Comparison of ENCODE assay signal across 9 cellular contexts in the genomic region with DNA sequence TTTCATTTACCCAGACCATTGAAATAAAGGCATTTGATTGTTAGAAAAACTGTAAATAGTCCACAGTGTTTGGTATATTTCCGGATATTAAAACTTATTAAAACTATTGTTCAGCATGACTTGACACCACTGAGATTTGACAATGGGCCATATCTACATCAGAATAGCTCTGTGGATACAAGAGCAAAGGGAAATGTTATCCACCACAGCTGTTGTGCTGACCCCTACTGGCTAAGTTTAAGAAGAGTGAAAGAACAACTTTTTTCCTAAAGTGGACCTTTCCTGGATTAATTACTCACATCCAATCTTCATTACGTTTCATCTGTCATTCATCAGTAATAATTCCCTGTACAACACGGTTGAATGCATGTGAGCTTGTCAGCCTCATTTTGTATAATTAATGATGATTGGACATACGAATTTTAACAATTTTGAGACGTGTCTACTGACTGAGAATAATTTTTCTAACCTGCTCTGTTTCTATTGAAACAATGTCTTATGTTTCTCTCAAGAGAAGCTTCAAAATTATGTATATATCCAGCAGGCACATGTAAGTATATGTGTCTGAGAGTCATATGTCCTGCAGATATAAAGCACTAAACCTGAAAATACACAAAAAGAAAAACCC.
DNase-seq lines count a peak whose midpoint lies in the region; ATAC-seq and TF ChIP-seq lines count a peak whose summit lies in the region.
"Had no signal": no experiment of that assay in that cellular context is flagged by ENCODE, and none has a peak within 500 bp of the region (broad histone marks: within the 10 kb centered on the region; RNA-seq: fewer than 3 reads in every experiment).

No MANE protein-coding gene starts in this region.

- H3K27me3 ChIP-seq in Loucy (ENCODE audit: insufficient read depth, low read length, poor library complexity, severe bottlenecking) = no peaks in the 10 kb centered on the region
- H3K27me3 ChIP-seq in tibial nerve = no peaks in the 10 kb centered on the region

- no peaks in the 10 kb centered on the region for H3K9me3 Mint-ChIP-seq in activated CD4-positive, alpha-beta T cell treated with anti-CD3 and anti-CD28 coated beads, Interleukin-2, amount 10 ng/mL, durations not matched to agents 7 days and 5 days
- H3K9me3 Mint-ChIP-seq: IgD-negative memory B cell had no signal

- POLR2A ChIA-PET in activated CD4-positive, alpha-beta T cell treated with anti-CD3 and anti-CD28 coated beads, Interleukin-2, amount 10 ng/mL, durations not matched to agents 7 days and 5 days (lab: Charles Lee) = no interaction called here

- TF ChIP-seq CTCF in GM10266 (IDR thresholded peaks at IDR 0.05; ENCODE audit: control insufficient read depth, insufficient read depth, low read depth, missing control alignments) (peak; percentile 36), Loucy (conservative IDR thresholded peaks at IDR 0.05; ENCODE audit: low read length) (peak; percentile 59), mucosa of descending colon (IDR thresholded peaks at IDR 0.05) (no peak), tibial nerve (IDR thresholded peaks at IDR 0.05) (peak in 1 of 5 experiments; percentile 12)

- H3K9me2 ChIP-seq in Loucy (replicated peaks; ENCODE audit: low read depth, low read length) = no peaks in the 10 kb centered on the region

- no peaks in the 10 kb centered on the region for H3F3A ChIP-seq in Loucy (ENCODE audit: low read depth)

- no peaks in the 10 kb centered on the region for H3K36me3 ChIP-seq in Loucy (ENCODE audit: insufficient read depth, low read length)
- no peaks in the 10 kb centered on the region for H3K36me3 ChIP-seq in mucosa of descending colon (ENCODE audit: low read depth)
- H3K36me3 ChIP-seq in tibial nerve = no peaks in the 10 kb centered on the region

- H3K27ac Mint-ChIP-seq in activated CD4-positive, alpha-beta T cell treated with anti-CD3 and anti-CD28 coated beads, Interleukin-2, amount 10 ng/mL, durations not matched to agents 7 days and 5 days = no peak overlapping the region
- H3K27ac Mint-ChIP-seq: IgD-negative memory B cell had no signal

- no peak for TF ChIP-seq EP300 in tibial nerve (IDR thresholded peaks at IDR 0.05)

- no peak overlapping the region for H2AFZ ChIP-seq in Loucy (ENCODE audit: low read length)

- H4K20me1 ChIP-seq in Loucy (ENCODE audit: insufficient read depth, low read length, poor library complexity, severe bottlenecking) = no peaks in the 10 kb centered on the region

- H3K4me3 ChIP-seq in Loucy (ENCODE audit: low read length, poor library complexity, severe bottlenecking) = no peak overlapping the region
- H3K4me3 ChIP-seq in mucosa of descending colon = no peak overlapping the region
- no peak overlapping the region for H3K4me3 ChIP-seq in tibial nerve

- H3K9ac ChIP-seq in Loucy (ENCODE audit: low read depth, low read length, poor library complexity, severe bottlenecking) = no peak overlapping the region

- H3K4me3 Mint-ChIP-seq in activated CD4-positive, alpha-beta T cell treated with anti-CD3 and anti-CD28 coated beads, Interleukin-2, amount 10 ng/mL, durations not matched to agents 7 days and 5 days = no peak overlapping the region
- H3K4me3 Mint-ChIP-seq: IgD-negative memory B cell had no signal

- CTCF ChIA-PET in activated CD4-positive, alpha-beta T cell treated with anti-CD3 and anti-CD28 coated beads, Interleukin-2, amount 10 ng/mL, durations not matched to agents 7 days and 5 days (lab: Charles Lee) = no interaction called here

- H3K9me3 ChIP-seq in Loucy (ENCODE audit: insufficient read depth, low read depth, low read length) (no peaks in the 10 kb centered on the region), mucosa of descending colon (no peaks in the 10 kb centered on the region), tibial nerve (no peaks in the 10 kb centered on the region)

- no peaks in the 10 kb centered on the region for H3K4me1 Mint-ChIP-seq in activated CD4-positive, alpha-beta T cell treated with anti-CD3 and anti-CD28 coated beads, Interleukin-2, amount 10 ng/mL, durations not matched to agents 7 days and 5 days
- H3K4me1 Mint-ChIP-seq: IgD-negative memory B cell had no signal

- TF ChIP-seq POLR2A in tibial nerve (IDR thresholded peaks at IDR 0.05) = no peak

- no peaks in the 10 kb centered on the region for H3K4me1 ChIP-seq in Loucy (ENCODE audit: insufficient read depth, low read length, poor library complexity, severe bottlenecking)
- no peaks in the 10 kb centered on the region for H3K4me1 ChIP-seq in mucosa of descending colon (ENCODE audit: low read depth)
- H3K4me1 ChIP-seq in tibial nerve = no peaks in the 10 kb centered on the region

- no peaks in the 10 kb centered on the region for H3K27me3 Mint-ChIP-seq in activated CD4-positive, alpha-beta T cell treated with anti-CD3 and anti-CD28 coated beads, Interleukin-2, amount 10 ng/mL, durations not matched to agents 7 days and 5 days
- H3K27me3 Mint-ChIP-seq: IgD-negative memory B cell had no signal

- intact Hi-C loops in mucosa of descending colon (cut with DNase I, micrococcal nuclease) = no loop called here

- H3K79me2 ChIP-seq in Loucy (ENCODE audit: insufficient read depth, low read length) = no peaks in the 10 kb centered on the region

- 20 to 27% methylated on average over 5 of the region's 5 CpGs for WGBS in tibial nerve, 2 donors

- no peak overlapping the region for H3K27ac ChIP-seq in tibial nerve

- no peak overlapping the region for H3K4me2 ChIP-seq in Loucy (ENCODE audit: low read depth, low read length, poor library complexity, severe bottlenecking)

- DNase-seq in GM10266 (ENCODE audit: extremely low spot score) (no peak), astrocyte of the hippocampus (ENCODE audit: low read depth, low spot score) (peak; percentile 59), mucosa of descending colon (peak in 1 of 3 donors; percentile 12), tibial nerve (ENCODE audit: low spot score in 2 of 2) (no peak), NCI-H345 (lab: John Stamatoyannopoulos, UW) (no peak)
- no peak for DNase-seq in activated CD4-positive, alpha-beta T cell treated with anti-CD3 and anti-CD28 coated beads, Interleukin-2, amount 10 ng/mL, durations not matched to agents 7 days and 5 days
- DNase-seq in stimulated activated CD4-positive, alpha-beta T cell treated with anti-CD3 and anti-CD28 coated beads, Interleukin-4, amount 100 ng/mL, for 4 hours = no peak

- ATAC-seq in mucosa of descending colon = peak; percentile 24

- no peaks in the 10 kb centered on the region for H3K36me3 Mint-ChIP-seq in activated CD4-positive, alpha-beta T cell treated with anti-CD3 and anti-CD28 coated beads, Interleukin-2, amount 10 ng/mL, durations not matched to agents 7 days and 5 days (ENCODE audit: low read depth)
- H3K36me3 Mint-ChIP-seq: IgD-negative memory B cell had no signal
